Comparison of ENCODE assay signal across 23 cellular contexts in the genomic region with DNA sequence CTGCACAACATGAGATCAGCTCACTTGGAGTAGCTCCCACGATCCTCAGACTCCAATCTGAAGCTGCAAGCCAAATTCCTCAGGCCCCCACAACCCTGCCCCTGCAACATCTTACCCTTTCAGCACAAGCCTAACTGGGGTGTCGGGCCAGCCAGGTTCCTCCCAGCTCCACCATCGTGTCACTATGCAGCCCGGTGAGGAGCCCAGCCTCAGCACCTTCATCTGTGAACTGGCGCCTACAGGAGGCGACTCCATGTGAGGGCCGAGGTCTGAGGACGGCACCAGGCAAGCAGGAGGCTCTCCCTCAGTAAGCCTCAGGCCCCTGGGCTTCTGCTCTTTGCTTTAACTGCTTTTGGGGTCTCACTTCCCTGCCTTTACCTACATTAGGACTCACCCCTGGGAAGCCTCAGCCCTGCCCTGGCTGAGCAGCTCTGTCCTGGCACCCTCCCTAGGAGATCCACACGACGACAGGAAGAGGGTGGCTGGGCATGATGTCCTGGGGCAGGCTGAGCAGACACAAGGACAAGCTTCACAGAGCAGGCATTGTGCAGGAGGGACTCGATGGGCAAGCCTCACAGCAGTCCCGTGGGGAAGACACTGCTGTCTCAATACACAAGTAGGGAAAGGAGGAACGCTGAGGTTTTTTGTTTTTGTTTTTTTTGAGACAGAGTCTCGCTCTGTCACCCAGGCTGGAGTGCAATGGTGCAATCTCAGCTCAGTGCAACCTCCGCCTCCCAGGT.
"Had no signal": no experiment of that assay in that cellular context is flagged by ENCODE, and none has a peak within 500 bp of the region (broad histone marks: within the 10 kb centered on the region; RNA-seq: fewer than 3 reads in every experiment).

No MANE protein-coding gene starts in this region.

- H3K27me3 ChIP-seq: gastrocnemius medialis, neutrophil, right lobe of liver, suprapubic skin, thyroid gland, uterus had no signal

- H3K27me3 Mint-ChIP-seq: type B pancreatic cell had no signal

- H3K36me3 Mint-ChIP-seq: memory B cell; natural killer cell treated with Interleukin-12 subunit alpha and Interleukin-12 subunit beta and Interleukin-15 and Interleukin-18, amount 100 ng/mL, for 72 hours; stimulated activated effector memory CD8-positive, alpha-beta T cell treated with anti-CD3 and anti-CD28 coated beads, Interleukin-12 subunit alpha, Interleukin-12 subunit beta, amount 100 ng/mL, for 72 hours had no signal

- H3K27ac Mint-ChIP-seq: memory B cell; mesothelial cell of epicardium; natural killer cell treated with Interleukin-12 subunit alpha and Interleukin-12 subunit beta and Interleukin-15 and Interleukin-18, amount 100 ng/mL, for 72 hours; type B pancreatic cell had no signal

- H3K36me3 ChIP-seq: gastrocnemius medialis, heart right ventricle, neutrophil, right lobe of liver, suprapubic skin, thyroid gland, uterus had no signal

- H3K4me1 ChIP-seq: uterus had no signal

- H3K27ac ChIP-seq: dorsolateral prefrontal cortex, gastrocnemius medialis, heart right ventricle, neutrophil, psoas muscle, right lobe of liver, suprapubic skin, thyroid gland, uterus had no signal

- H3K4me3 Mint-ChIP-seq: memory B cell; mesothelial cell of epicardium; natural killer cell treated with Interleukin-12 subunit alpha and Interleukin-12 subunit beta and Interleukin-15 and Interleukin-18, amount 100 ng/mL, for 72 hours; stimulated activated effector memory CD8-positive, alpha-beta T cell treated with anti-CD3 and anti-CD28 coated beads, Interleukin-12 subunit alpha, Interleukin-12 subunit beta, amount 100 ng/mL, for 72 hours; type B pancreatic cell had no signal

- H3K4me1 Mint-ChIP-seq: memory B cell had no signal

- ATAC-seq: gastrocnemius medialis; heart right ventricle; psoas muscle; right lobe of liver; stimulated activated effector memory CD8-positive, alpha-beta T cell treated with anti-CD3 and anti-CD28 coated beads, Interleukin-12 subunit alpha, Interleukin-12 subunit beta, amount 100 ng/mL, for 72 hours; stimulated activated naive CD8-positive, alpha-beta T cell treated with anti-CD3 and anti-CD28 coated beads, Interleukin-15, Interleukin-2, amounts not matched to agents 100 U/mL and 50 U/mL, for 24 hours had no signal

- H3K4me3 ChIP-seq: dorsolateral prefrontal cortex, gastrocnemius medialis, heart right ventricle, psoas muscle, right lobe of liver, suprapubic skin, thyroid gland, uterus had no signal

- FAIRE-seq: islet of Langerhans had no signal

- DNase-seq: cortex of kidney; dorsolateral prefrontal cortex; effector CD8-positive, alpha-beta T cell; gastrocnemius medialis; heart right ventricle; hypothalamus; kidney glomerular epithelial cell; psoas muscle; retina; right lobe of liver; stimulated activated CD4-positive, alpha-beta T cell treated with anti-CD3 and anti-CD28 coated beads, Interleukin-4, amount 100 ng/mL, for 1 hour; stimulated activated CD8-positive, alpha-beta memory T cell treated with anti-CD3 and anti-CD28 coated beads, Interleukin-4, amount 100 ng/mL, for 48 hours; stimulated activated naive CD8-positive, alpha-beta T cell treated with anti-CD3 and anti-CD28 coated beads, Interleukin-15, Interleukin-2, amounts not matched to agents 100 U/mL and 50 U/mL, for 24 hours; thyroid gland; uterus had no signal

- H3K9me3 ChIP-seq: gastrocnemius medialis, heart right ventricle, neutrophil, psoas muscle, right lobe of liver, suprapubic skin, thyroid gland, uterus had no signal

- H3K9me3 Mint-ChIP-seq: natural killer cell treated with Interleukin-12 subunit alpha and Interleukin-12 subunit beta and Interleukin-15 and Interleukin-18, amount 100 ng/mL, for 72 hours; stimulated activated effector memory CD8-positive, alpha-beta T cell treated with anti-CD3 and anti-CD28 coated beads, Interleukin-12 subunit alpha, Interleukin-12 subunit beta, amount 100 ng/mL, for 72 hours had no signal
